ENCODE assay signal across 14 cellular contexts in genomic region chr4:74942918-74943253, GRCh38. TPM values are rescaled to one million over a fixed set of nuclear protein-coding genes. Genes with fewer than 3 reads are reported as not detected.
"Had no signal": no experiment of that assay in that cellular context is flagged by ENCODE, and none has a peak within 500 bp of the region (broad histone marks: within the 10 kb centered on the region; RNA-seq: fewer than 3 reads in every experiment).

No MANE protein-coding gene starts in this region.

- H3K4me3 ChIP-seq: left ventricle myocardium inferior had no signal

- FAIRE-seq: colon, endometrium had no signal

- H3K9me3 ChIP-seq: left ventricle myocardium inferior had no signal

- ATAC-seq: activated CD8-positive, alpha-beta memory T cell treated with anti-CD3 and anti-CD28 coated beads, Interleukin-2, amount 10 ng/mL, durations not matched to agents 7 days and 5 days; activated naive CD4-positive, alpha-beta T cell treated with anti-CD3 and anti-CD28 coated beads, Interleukin-2, amount 50 U/mL, for 72 hours had no signal

- H3K27ac ChIP-seq: left ventricle myocardium inferior, parathyroid adenoma had no signal

- H3K4me1 ChIP-seq: parathyroid adenoma had no signal

- DNase-seq: activated CD4-positive, alpha-beta T cell treated with anti-CD3 and anti-CD28 coated beads, Interleukin-2, amount 50 U/mL, for 48 hours; activated CD4-positive, CD25-positive, alpha-beta regulatory T cell treated with anti-CD3 and anti-CD28 coated beads, Interleukin-2, amount 50 U/mL, for 72 hours; activated CD8-positive, alpha-beta memory T cell treated with anti-CD3 and anti-CD28 coated beads, Interleukin-2, amount 10 ng/mL, durations not matched to agents 7 days and 5 days; activated T-cell treated with anti-CD3 and anti-CD28 coated beads, Interleukin-2, amount 50 U/mL, for 1 hour; caudate nucleus; islet precursor cell; left ventricle myocardium inferior; naive B cell; stimulated activated CD4-positive, alpha-beta T cell treated with anti-CD3 and anti-CD28 coated beads, Interleukin-1b, Interleukin-23, amount 100 ng/mL, for 48 hours; T1000 had no signal

- H3K36me3 ChIP-seq: left ventricle myocardium inferior had no signal

RNA-seq across cellular contexts. Expression of gene PARM1, which starts 10.0 kb away (rescaled TPM):
- total RNA-seq: activated naive CD4-positive, alpha-beta T cell treated with anti-CD3 and anti-CD28 coated beads, Interleukin-2, amount 50 U/mL, for 72 hours had no signal
